In genomic region chr19:46629546-46630025, GRCh38 we compare ENCODE assay signal across 2 cellular contexts.
TF ChIP-seq lines count a peak whose summit lies in the region.

No MANE protein-coding gene starts in this region.

TF ChIP-seq in liver, 16 proteins besides CTCF, POLR2A, EP300 and RAD21:
- TF ChIP-seq HNF4A (conservative IDR thresholded peaks at IDR 0.05): no peak
- TF ChIP-seq SP1 (IDR thresholded peaks at IDR 0.05): peak; percentile 27
- TF ChIP-seq NR2F2 (IDR thresholded peaks at IDR 0.05): peak; percentile 85
- peak; percentile 31 to 39 for TF ChIP-seq RXRA (IDR thresholded peaks at IDR 0.05)

TF ChIP-seq in HepG2, 621 proteins besides CTCF, POLR2A, EP300 and RAD21:
- TF ChIP-seq CHD2 (IDR thresholded peaks at IDR 0.05; ENCODE audit: low read depth, low read length) (no peak), CC2D1A (CRISPR knock-in tag; IDR thresholded peaks at IDR 0.05) (no peak), MTA1 (CRISPR knock-in tag; IDR thresholded peaks at IDR 0.05; ENCODE audit: borderline replicate concordance) (no peak), THAP11 (CRISPR knock-in tag; IDR thresholded peaks at IDR 0.05) (no peak), SALL1 (CRISPR knock-in tag; IDR thresholded peaks at IDR 0.05) (no peak), YY1 (IDR thresholded peaks at IDR 0.05; ENCODE audit: insufficient read depth, insufficient replicate concordance, low read depth, low read length) (no peak), SKI (IDR thresholded peaks at IDR 0.05; ENCODE audit: partially characterized antibody) (no peak), LBX2 (CRISPR knock-in tag; IDR thresholded peaks at IDR 0.05; ENCODE audit: borderline replicate concordance) (no peak)
